In the genomic region with DNA sequence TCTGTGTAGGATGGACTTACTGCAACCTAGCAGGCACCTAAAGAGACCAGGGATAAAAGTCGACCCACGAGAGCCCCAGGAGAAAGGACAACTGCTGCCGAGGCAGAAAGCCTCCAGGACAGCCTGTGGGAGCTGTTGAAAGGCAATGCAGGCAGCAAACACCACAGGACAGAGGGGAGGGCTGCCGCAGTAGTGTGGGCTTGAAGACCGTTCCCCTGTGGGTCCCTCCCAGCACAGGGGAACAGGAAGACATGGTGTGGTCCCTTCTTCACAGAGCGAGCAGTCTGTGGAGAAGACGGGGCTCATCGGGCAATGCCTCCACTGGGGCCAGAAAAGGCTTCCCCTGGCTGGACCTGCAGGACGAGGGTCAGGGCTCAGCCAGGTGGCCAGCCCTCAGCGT, we compare ENCODE assay signal across 19 cellular contexts. TPM values are rescaled to one million over a fixed set of nuclear protein-coding genes. Genes with fewer than 3 reads are reported as not detected.
DNase-seq lines count a peak whose midpoint lies in the region; ATAC-seq and TF ChIP-seq lines count a peak whose summit lies in the region.
"Had no signal": no experiment of that assay in that cellular context is flagged by ENCODE, and none has a peak within 500 bp of the region (broad histone marks: within the 10 kb centered on the region; RNA-seq: fewer than 3 reads in every experiment).

No MANE protein-coding gene starts in this region.

- H3K4me1 ChIP-seq in neuronal stem cell (ENCODE audit: control insufficient read depth in 2 of 2, insufficient read depth in 1 of 2, low read depth in 1 of 2, low read length in 2 of 2) (peaks cover 4 to 9% of the 10 kb centered on the region in 2 donors), upper lobe of right lung (peaks cover 5% of the 10 kb centered on the region)
- H3K4me1 ChIP-seq: HAP-1 had no signal

- H3K4ac ChIP-seq in neuronal stem cell (ENCODE audit: low read length): no peak overlapping the region

- no peaks in the 10 kb centered on the region for H3K9me3 ChIP-seq in neuronal stem cell (replicated peaks in 1 of 2; ENCODE audit: control insufficient read depth in 2 of 2, insufficient read depth in 1 of 2, low read depth in 1 of 2, low read length in 2 of 2)
- H3K9me3 ChIP-seq in upper lobe of right lung: no peaks in the 10 kb centered on the region
- H3K9me3 ChIP-seq: HAP-1 had no signal

- H3K27ac Mint-ChIP-seq in activated CD8-positive, alpha-beta memory T cell treated with anti-CD3 and anti-CD28 coated beads, Interleukin-2, amount 10 ng/mL, durations not matched to agents 7 days and 5 days: no peak overlapping the region
- H3K27ac Mint-ChIP-seq: CD8-positive, alpha-beta T cell had no signal

- no peak overlapping the region for H2BK120ac ChIP-seq in neuronal stem cell (ENCODE audit: low read depth, low read length)

- H3K23ac ChIP-seq in neuronal stem cell (ENCODE audit: low read depth, low read length, poor library complexity): peak overlapping the region; percentile 83

- H3K18ac ChIP-seq in neuronal stem cell (ENCODE audit: low read length): peak overlapping the region; percentile 51

- H4K91ac ChIP-seq in neuronal stem cell (ENCODE audit: low read depth, low read length, poor library complexity): peak overlapping the region; percentile 90

- H2AFZ ChIP-seq in neuronal stem cell (ENCODE audit: low read length): peak overlapping the region; percentile 18

- H3K4me2 ChIP-seq in neuronal stem cell (ENCODE audit: insufficient read depth, low read length, poor library complexity, severe bottlenecking): no peak overlapping the region

- CTCF ChIA-PET in activated CD8-positive, alpha-beta memory T cell treated with anti-CD3 and anti-CD28 coated beads, Interleukin-2, amount 10 ng/mL, durations not matched to agents 7 days and 5 days (lab: Charles Lee): interaction anchor here (1.1 kb wide), 1 partner anchor 57 kb away, joined by 3 read pairs; no protein-coding TSS in a partner anchor

- H3K4me3 Mint-ChIP-seq in activated CD8-positive, alpha-beta memory T cell treated with anti-CD3 and anti-CD28 coated beads, Interleukin-2, amount 10 ng/mL, durations not matched to agents 7 days and 5 days: no peak overlapping the region
- H3K4me3 Mint-ChIP-seq: CD8-positive, alpha-beta T cell had no signal

- H2BK15ac ChIP-seq in neuronal stem cell (ENCODE audit: low read length): peak overlapping the region; percentile 64

- intact Hi-C loops in upper lobe of right lung (cut with DNase I): no loop called here

- peaks cover 47% of the 10 kb centered on the region for H3K27me3 Mint-ChIP-seq in activated CD8-positive, alpha-beta memory T cell treated with anti-CD3 and anti-CD28 coated beads, Interleukin-2, amount 10 ng/mL, durations not matched to agents 7 days and 5 days

- H3K9me3 Mint-ChIP-seq in activated CD8-positive, alpha-beta memory T cell treated with anti-CD3 and anti-CD28 coated beads, Interleukin-2, amount 10 ng/mL, durations not matched to agents 7 days and 5 days (ENCODE audit: low read depth): no peaks in the 10 kb centered on the region
- H3K9me3 Mint-ChIP-seq: CD8-positive, alpha-beta T cell had no signal

- H2AK5ac ChIP-seq in neuronal stem cell (ENCODE audit: low read depth, low read length): peak overlapping the region; percentile 21

- H3K4me3 ChIP-seq in neuronal stem cell (ENCODE audit: low read length in 2 of 2) (no peak overlapping the region), upper lobe of right lung (no peak overlapping the region)
- H3K4me3 ChIP-seq: GM12878, HAP-1 had no signal

- H3K4me1 Mint-ChIP-seq in activated CD8-positive, alpha-beta memory T cell treated with anti-CD3 and anti-CD28 coated beads, Interleukin-2, amount 10 ng/mL, durations not matched to agents 7 days and 5 days: no peaks in the 10 kb centered on the region

- H3K27ac ChIP-seq in neuronal stem cell (replicated peaks; ENCODE audit: low read length): no peak overlapping the region
- H3K27ac ChIP-seq in upper lobe of right lung: no peak overlapping the region

- H4K8ac ChIP-seq in neuronal stem cell (ENCODE audit: low read depth, low read length): no peak overlapping the region

- TF ChIP-seq CTCF in upper lobe of right lung (IDR thresholded peaks at IDR 0.05): no peak

- no CpG with 5 or more reads among the region's 10 CpGs for WGBS in neuronal stem cell (ENCODE audit: extremely low coverage in 2 of 2, insufficient read length in 2 of 2, insufficient replicate concordance in 1 of 2), 2 donors

- peak; percentile 39 for DNase-seq in activated CD8-positive, alpha-beta memory T cell treated with anti-CD3 and anti-CD28 coated beads, Interleukin-2, amount 10 ng/mL, durations not matched to agents 7 days and 5 days
- no peak for DNase-seq in activated CD8-positive, alpha-beta memory T cell treated with anti-CD3 and anti-CD28 coated beads, Interleukin-2, amount 50 U/mL, for 48 hours
- peak; percentile 44 for DNase-seq in ecto neural progenitor cell (ENCODE audit: low spot score)
- no peak for DNase-seq in neuronal stem cell (ENCODE audit: low spot score)
- DNase-seq in upper lobe of right lung: peak; percentile 40
- DNase-seq in anterior cingulate cortex (lab: John Stamatoyannopoulos, UW): no peak
- DNase-seq in SW480 (ENCODE audit: low spot score): no peak
- DNase-seq: 8988T; C1 segment of cervical spinal cord; CD8-positive, alpha-beta T cell; DND-41; MV-4-11; NCI-H1105 treated with DMSO at 0.1 percent for 48 hours; NCI-H2029 treated with DMSO at 0.1 percent for 48 hours; NCI-H226; NCI-H774; NK-92 treated with Interleukin-12 subunit alpha and Interleukin-12 subunit beta, amount 100 ng/mL, for 24 hours had no signal

- no peak for ATAC-seq in activated CD8-positive, alpha-beta memory T cell treated with anti-CD3 and anti-CD28 coated beads, Interleukin-2, amount 10 ng/mL, durations not matched to agents 7 days and 5 days
- ATAC-seq in upper lobe of right lung: no peak
- ATAC-seq: CD8-positive, alpha-beta T cell; GM12878 had no signal

- H3K27me3 ChIP-seq in neuronal stem cell (ENCODE audit: control insufficient read depth in 3 of 3, insufficient read depth in 3 of 3, low read depth in 1 of 3, low read length in 3 of 3) (peaks cover 0 to 44% (median 19%) of the 10 kb centered on the region in 3 experiments), upper lobe of right lung (peaks cover 23% of the 10 kb centered on the region)

- no peaks in the 10 kb centered on the region for H3K36me3 Mint-ChIP-seq in activated CD8-positive, alpha-beta memory T cell treated with anti-CD3 and anti-CD28 coated beads, Interleukin-2, amount 10 ng/mL, durations not matched to agents 7 days and 5 days
- H3K36me3 Mint-ChIP-seq: CD8-positive, alpha-beta T cell had no signal

- H2BK12ac ChIP-seq in neuronal stem cell (ENCODE audit: low read length): no peak overlapping the region

- H3K79me1 ChIP-seq in neuronal stem cell (ENCODE audit: low read depth, low read length): no peaks in the 10 kb centered on the region

- H3K36me3 ChIP-seq in neuronal stem cell (replicated peaks in 1 of 2; ENCODE audit: control insufficient read depth in 2 of 2, insufficient read depth in 2 of 2, low read length in 2 of 2): no peaks in the 10 kb centered on the region
- H3K36me3 ChIP-seq in upper lobe of right lung: no peaks in the 10 kb centered on the region
- H3K36me3 ChIP-seq: HAP-1 had no signal

- H2BK5ac ChIP-seq in neuronal stem cell (ENCODE audit: low read length): no peak overlapping the region

- H3K9ac ChIP-seq in neuronal stem cell (ENCODE audit: low read depth, low read length, poor library complexity): no peak overlapping the region

- H3K14ac ChIP-seq in neuronal stem cell (ENCODE audit: low read length): no peak overlapping the region

RNA-seq across cellular contexts. Expression of gene GATA2, which starts 58.5 kb away (rescaled TPM):
- under 1 TPM in 1 of 2 experiments, not detected in 1; 0.28 TPM for total RNA-seq in activated CD8-positive, alpha-beta memory T cell treated with anti-CD3 and anti-CD28 coated beads, Interleukin-2, amount 10 ng/mL, durations not matched to agents 7 days and 5 days
- 0.03 TPM for polyA plus RNA-seq in neuronal stem cell (2013, experiment 1 of 2)
- polyA plus RNA-seq in neuronal stem cell (2013, experiment 2 of 2): 0.04 TPM
- total RNA-seq in upper lobe of right lung: 86.6 TPM
- polyA plus RNA-seq: GM12878 had no signal

Comparison
In these comparisons a context has a peak if more than half of its experiments do, and no peak if none do; other contexts are left out.
1. DNase-seq: peak in activated CD8-positive, alpha-beta memory T cell treated with anti-CD3 and anti-CD28 coated beads, Interleukin-2, amount 10 ng/mL, durations not matched to agents 7 days and 5 days (single experiment), ecto neural progenitor cell (single experiment) and upper lobe of right lung (single experiment); none in activated CD8-positive, alpha-beta memory T cell treated with anti-CD3 and anti-CD28 coated beads, Interleukin-2, amount 50 U/mL, for 48 hours (single experiment), neuronal stem cell (single experiment), anterior cingulate cortex (0 of 58) and SW480 (single experiment).
2. RNA of gene GATA2, which starts 58.5 kb away (total RNA-seq): 86.6 TPM in upper lobe of right lung (single experiment); 0.28 TPM in activated CD8-positive, alpha-beta memory T cell treated with anti-CD3 and anti-CD28 coated beads, Interleukin-2, amount 10 ng/mL, durations not matched to agents 7 days and 5 days; every median in the first group is over 10 times any median in the second.